In the genomic region with DNA sequence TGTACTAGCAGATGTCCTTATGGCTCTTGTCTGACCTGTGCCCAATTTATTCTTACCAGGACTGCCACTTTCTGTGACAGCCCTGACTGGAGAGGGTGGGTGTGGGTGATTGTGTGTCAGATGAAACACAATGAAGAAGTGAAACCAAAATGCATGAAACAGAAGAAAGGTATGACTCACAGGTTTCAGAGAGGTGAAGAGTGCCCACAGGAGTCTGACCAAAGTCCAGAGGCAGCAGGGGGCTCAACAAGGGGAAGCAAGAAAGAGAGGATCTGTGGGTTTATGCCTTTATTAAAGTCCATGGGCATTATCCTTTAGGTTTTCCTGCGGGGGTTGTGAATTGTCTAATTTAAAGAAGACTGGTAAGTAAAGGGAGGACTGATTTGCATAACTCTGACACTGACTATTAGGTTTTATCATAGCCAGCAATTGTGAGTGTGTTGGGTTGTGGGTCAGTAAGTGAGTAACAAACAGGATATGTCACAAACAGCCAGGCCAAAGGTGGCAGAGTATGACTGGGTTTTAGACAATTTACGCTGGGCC, we compare ENCODE assay signal across 12 cellular contexts. TPM values are rescaled to one million over a fixed set of nuclear protein-coding genes. Genes with fewer than 3 reads are reported as not detected.
DNase-seq lines count a peak whose midpoint lies in the region; ATAC-seq and TF ChIP-seq lines count a peak whose summit lies in the region.
"Had no signal": no experiment of that assay in that cellular context is flagged by ENCODE, and none has a peak within 500 bp of the region (broad histone marks: within the 10 kb centered on the region; RNA-seq: fewer than 3 reads in every experiment).

No MANE protein-coding gene starts in this region.

- intact Hi-C loops in OCI-LY7 (cut with micrococcal nuclease; ENCODE audit: unreplicated experiment): no loop called here

- H3K4me1 ChIP-seq in OCI-LY7 (ENCODE audit: insufficient read depth, low read length, poor library complexity, severe bottlenecking): no peaks in the 10 kb centered on the region
- H3K4me1 ChIP-seq: left lung had no signal

- H3K79me2 ChIP-seq in OCI-LY7 (ENCODE audit: insufficient read depth, low read depth, low read length): no peaks in the 10 kb centered on the region

- TF ChIP-seq CTCF in GM10248 (IDR thresholded peaks at IDR 0.05; ENCODE audit: control extremely low read depth, extremely low read depth, low read depth, missing control alignments): no peak
- TF ChIP-seq CTCF in OCI-LY7 (conservative IDR thresholded peaks at IDR 0.05; ENCODE audit: low read length): no peak

- POLR2A ChIA-PET in GM10248 (lab: Yijun Ruan, JAX): no interaction called here
- POLR2A ChIA-PET in OCI-LY7 (lab: Charles Lee): no interaction called here

- no peak overlapping the region for H2AFZ ChIP-seq in OCI-LY7 (ENCODE audit: low read length)

- no peaks in the 10 kb centered on the region for H4K20me1 ChIP-seq in OCI-LY7 (ENCODE audit: insufficient read depth, low read length)

- no TSS peak for BruUV-seq in OCI-LY7 (replicated peaks; lab: Mats Ljungman, UMichigan)

- H3K9me2 ChIP-seq in OCI-LY7 (ENCODE audit: insufficient read depth, low read length): no peaks in the 10 kb centered on the region

- peak; percentile 31 for DNase-seq in GM10248 (ENCODE audit: extremely low spot score)
- DNase-seq in NCI-H748 (lab: John Stamatoyannopoulos, UW; ENCODE audit: unreplicated experiment): no peak
- no peak for DNase-seq in kidney glomerular epithelial cell (lab: John Stamatoyannopoulos, UW)
- no peak for DNase-seq in mucosa of gallbladder (ENCODE audit: low spot score)
- DNase-seq in OCI-LY7 (ENCODE audit: low spot score): no peak
- DNase-seq: left lung, NCI-H69 had no signal

- no peak overlapping the region for H3K4me3 ChIP-seq in OCI-LY7 (ENCODE audit: low read depth, low read length, poor library complexity, severe bottlenecking)
- H3K4me3 ChIP-seq: left lung had no signal

- H3K36me3 ChIP-seq in OCI-LY7 (ENCODE audit: insufficient read depth, low read length): no peaks in the 10 kb centered on the region
- H3K36me3 ChIP-seq: left lung had no signal

- no peaks in the 10 kb centered on the region for H3K9me3 ChIP-seq in OCI-LY7 (ENCODE audit: low read length)
- H3K9me3 ChIP-seq: left lung had no signal

- CTCF ChIA-PET in GM10248 (lab: Yijun Ruan, JAX): no interaction called here
- CTCF ChIA-PET in OCI-LY7 (lab: Charles Lee; ENCODE audit: unreplicated experiment): no interaction called here

- H3K27ac ChIP-seq in OCI-LY7 (ENCODE audit: low read depth, low read length, poor library complexity, severe bottlenecking): no peak overlapping the region
- H3K27ac ChIP-seq: left lung had no signal

- no peak overlapping the region for H3K4me2 ChIP-seq in OCI-LY7 (ENCODE audit: low read length)

- ATAC-seq in GM19328 (IDR thresholded peaks at IDR 0.05; ENCODE audit: unreplicated experiment) (peak; percentile 94), HG02798 (IDR thresholded peaks at IDR 0.05; ENCODE audit: poor library complexity, unreplicated experiment) (peak; percentile 93), HG03558 (IDR thresholded peaks at IDR 0.05; ENCODE audit: extremely low read depth, unreplicated experiment) (peak; percentile 88)
- ATAC-seq: left lung had no signal

RNA-seq across cellular contexts. Expression of a gene that starts 3.9 kb away (rescaled TPM):
- total RNA-seq in mucosa of gallbladder (not detected), OCI-LY7 (2022) (not detected in 2 replicates)
- total RNA-seq in OCI-LY7 (2014; rRNA removed; shearing (Covaris generic)): not detected in 2 replicates
- total RNA-seq: bronchial epithelial cell, fibroblast of lung, left lung had no signal

RNA-seq across cellular contexts. Expression of a gene that starts 10.0 kb away (rescaled TPM):
- total RNA-seq in mucosa of gallbladder (not detected), OCI-LY7 (2022) (not detected in 2 replicates)
- total RNA-seq in OCI-LY7 (2014; rRNA removed; shearing (Covaris generic)): not detected in 2 replicates
- total RNA-seq: bronchial epithelial cell, fibroblast of lung, left lung had no signal

RNA-seq across cellular contexts. Expression of a gene that starts 23.2 kb away (rescaled TPM):
- not detected for total RNA-seq in mucosa of gallbladder
- total RNA-seq in OCI-LY7 (2014; rRNA removed; shearing (Covaris generic)): not detected in 2 replicates
- total RNA-seq in OCI-LY7 (2022): not detected in 2 replicates
- total RNA-seq: bronchial epithelial cell, fibroblast of lung, left lung had no signal

RNA-seq across cellular contexts. Expression of a gene that starts 50.7 kb away (rescaled TPM):
- total RNA-seq in mucosa of gallbladder (not detected), OCI-LY7 (2022) (not detected in 2 replicates)
- total RNA-seq in OCI-LY7 (2014; rRNA removed; shearing (Covaris generic)): not detected in 2 replicates
- total RNA-seq: bronchial epithelial cell, fibroblast of lung, left lung had no signal
